ENCODE assay signal across 22 cellular contexts in genomic region chr12:70307868-70308267, GRCh38.
"Had no signal": no experiment of that assay in that cellular context is flagged by ENCODE, and none has a peak within 500 bp of the region (broad histone marks: within the 10 kb centered on the region; RNA-seq: fewer than 3 reads in every experiment).

No MANE protein-coding gene starts in this region.

- H3K4me1 Mint-ChIP-seq: nephron had no signal

- H3K9me3 ChIP-seq: neutrophil, psoas muscle, sigmoid colon, uterus had no signal

- H3K4me3 Mint-ChIP-seq: naive B cell, nephron had no signal

- H3K4me1 ChIP-seq: uterus had no signal

- H3K27me3 ChIP-seq: dorsolateral prefrontal cortex, heart left ventricle, neutrophil, sigmoid colon, uterus had no signal

- H3K4me3 ChIP-seq: coronary artery, dorsolateral prefrontal cortex, heart left ventricle, lung, psoas muscle, sigmoid colon, skin epidermis, uterus had no signal

- DNase-seq: dorsolateral prefrontal cortex; effector CD8-positive, alpha-beta T cell; heart left ventricle; hippocampal formation; left ventricle myocardium superior; mesenchymal stem cell; midbrain; naive B cell; psoas muscle; retina; sigmoid colon; stimulated activated CD4-positive, alpha-beta T cell treated with anti-CD3 and anti-CD28 coated beads, Interleukin-12 subunit alpha, Interleukin-12 subunit beta, amount 100 ng/mL, for 4 hours; stimulated activated naive CD4-positive, alpha-beta T cell; trophoblast cell; uterus had no signal

- H3K27me3 Mint-ChIP-seq: naive B cell had no signal

- H3K27ac ChIP-seq: coronary artery, heart left ventricle, neutrophil, psoas muscle, sigmoid colon, skin epidermis, uterus had no signal

- H3K36me3 ChIP-seq: sigmoid colon, uterus had no signal

- FAIRE-seq: islet of Langerhans had no signal

- ATAC-seq: esophagus mucosa, heart left ventricle, left ventricle myocardium superior, psoas muscle had no signal

- H3K27ac Mint-ChIP-seq: nephron had no signal
